In genomic region chr12:69238589-69239285, GRCh38 we compare ENCODE assay signal across 9 cellular contexts. TPM values are rescaled to one million over a fixed set of nuclear protein-coding genes. Genes with fewer than 3 reads are reported as not detected.
DNase-seq lines count a peak whose midpoint lies in the region; ATAC-seq, FAIRE-seq and TF ChIP-seq lines count a peak whose summit lies in the region.
"Had no signal": no experiment of that assay in that cellular context is flagged by ENCODE, and none has a peak within 500 bp of the region (broad histone marks: within the 10 kb centered on the region; RNA-seq: fewer than 3 reads in every experiment).

No MANE protein-coding gene starts in this region.

- H3K9me1 ChIP-seq in keratinocyte (ENCODE audit: control insufficient read depth, extremely low read depth, insufficient read depth, low read length) = peaks cover 5% of the 10 kb centered on the region

- H3K4me1 ChIP-seq in keratinocyte (ENCODE audit: control insufficient read depth, extremely low read depth, insufficient read depth, low read length) (peaks cover 23% of the 10 kb centered on the region), thyroid gland (peaks cover 21 to 22% of the 10 kb centered on the region in 2 donors)

- peaks cover 12% of the 10 kb centered on the region for H4K20me1 ChIP-seq in keratinocyte (ENCODE audit: control insufficient read depth, extremely low read depth, insufficient read depth, low read length)

- no peaks in the 10 kb centered on the region for H3K9me3 Mint-ChIP-seq in activated CD4-positive, alpha-beta memory T cell treated with anti-CD3 and anti-CD28 coated beads, Interleukin-2, amount 10 ng/mL, durations not matched to agents 7 days and 5 days

- peak overlapping the region; percentile 90 for H3K4me2 ChIP-seq in keratinocyte (ENCODE audit: control insufficient read depth, extremely low read depth, insufficient read depth, low read depth, low read length)

- no peaks in the 10 kb centered on the region for H3K36me3 ChIP-seq in GM06990 (ENCODE audit: control insufficient read depth, insufficient read depth, low read length)
- peaks cover 0 to 2% of the 10 kb centered on the region in 2 experiments for H3K36me3 ChIP-seq in keratinocyte (ENCODE audit: control insufficient read depth in 2 of 2, extremely low read depth in 1 of 2, insufficient read depth in 2 of 2, low read length in 2 of 2)
- no peaks in the 10 kb centered on the region for H3K36me3 ChIP-seq in thyroid gland

- TF ChIP-seq CTCF in GM06990 (IDR thresholded peaks at IDR 0.05; ENCODE audit: insufficient read depth, low read length, poor library complexity, severe bottlenecking) (no peak), keratinocyte (optimal IDR thresholded peaks at IDR 0.05 in 1 of 3, IDR thresholded peaks at IDR 0.05 in 1 of 3, conservative IDR thresholded peaks at IDR 0.05 in 1 of 3; ENCODE audit: extremely low read depth in 1 of 3, insufficient read depth in 2 of 3, low read length in 3 of 3) (no peak), thyroid gland (IDR thresholded peaks at IDR 0.05) (no peak)

- WGBS in thyroid gland, 2 donors = 24 to 25% methylated on average over 13 of the region's 13 CpGs

- H2AFZ ChIP-seq in keratinocyte (ENCODE audit: control insufficient read depth, low read length) = peak overlapping the region; percentile 92

- H3K27me3 ChIP-seq in GM06990 (replicated peaks; ENCODE audit: control insufficient read depth, insufficient read depth, low read length) = no peaks in the 10 kb centered on the region
- no peaks in the 10 kb centered on the region for H3K27me3 ChIP-seq in keratinocyte (ENCODE audit: control insufficient read depth, extremely low read depth, insufficient read depth, low read length)
- no peaks in the 10 kb centered on the region for H3K27me3 ChIP-seq in thyroid gland

- H3K9ac ChIP-seq in keratinocyte (ENCODE audit: control insufficient read depth, extremely low read depth, insufficient read depth, low read length) = peak overlapping the region; percentile 93

- no peaks in the 10 kb centered on the region for H3K9me3 ChIP-seq in keratinocyte (ENCODE audit: control insufficient read depth, low read depth, low read length)
- H3K9me3 ChIP-seq in thyroid gland = no peaks in the 10 kb centered on the region

- no peak for DNase-seq in GM06990 (ENCODE audit: extremely low read depth, insufficient read length)
- DNase-seq in activated CD4-positive, alpha-beta memory T cell treated with anti-CD3 and anti-CD28 coated beads, Interleukin-2, amount 10 ng/mL, durations not matched to agents 7 days and 5 days = no peak
- DNase-seq in keratinocyte (ENCODE audit: low read depth, low spot score) = no peak
- no peak for DNase-seq in thyroid gland
- no peak for DNase-seq in OCI-M2 (lab: John Stamatoyannopoulos, UW; ENCODE audit: unreplicated experiment)
- DNase-seq in OCI-M1 (lab: John Stamatoyannopoulos, UW) = no peak

- peaks cover 44% of the 10 kb centered on the region for H3K4me1 Mint-ChIP-seq in activated CD4-positive, alpha-beta memory T cell treated with anti-CD3 and anti-CD28 coated beads, Interleukin-2, amount 10 ng/mL, durations not matched to agents 7 days and 5 days

- H3K27me3 Mint-ChIP-seq in activated CD4-positive, alpha-beta memory T cell treated with anti-CD3 and anti-CD28 coated beads, Interleukin-2, amount 10 ng/mL, durations not matched to agents 7 days and 5 days = peaks cover 1% of the 10 kb centered on the region

- POLR2A ChIA-PET in activated CD4-positive, alpha-beta memory T cell treated with anti-CD3 and anti-CD28 coated beads, Interleukin-2, amount 10 ng/mL, durations not matched to agents 7 days and 5 days (lab: Charles Lee) = interaction anchor here (0.6 to 3.8 kb wide), 4 partner anchors 10 to 122 kb away, joined by 3 to 27 read pairs (median 3); no protein-coding TSS in a partner anchor

- CTCF ChIA-PET in activated CD4-positive, alpha-beta memory T cell treated with anti-CD3 and anti-CD28 coated beads, Interleukin-2, amount 10 ng/mL, durations not matched to agents 7 days and 5 days (lab: Charles Lee) = no interaction called here

- H3K4me3 ChIP-seq in GM06990 (replicated peaks; ENCODE audit: low read depth, low read length) (peak overlapping the region; percentile 56), keratinocyte (ENCODE audit: control insufficient read depth in 2 of 3, extremely low read depth in 1 of 3, insufficient read depth in 2 of 3, low read depth in 1 of 3, low read length in 3 of 3) (peak overlapping the region; percentile 50 to 92 (median 80)), thyroid gland (replicated peaks in 1 of 3) (peak overlapping the region in 2 of 3 donors; percentile 16 to 71)

- H3K4me3 Mint-ChIP-seq in activated CD4-positive, alpha-beta memory T cell treated with anti-CD3 and anti-CD28 coated beads, Interleukin-2, amount 10 ng/mL, durations not matched to agents 7 days and 5 days = peak overlapping the region; percentile 79

- dilution Hi-C loops in keratinocyte (cut with MboI; ENCODE audit: extremely low pct_ligation_motif_present, low sequenced_read_pairs) = no loop called here

- peak overlapping the region; percentile 33 for H3K27ac ChIP-seq in keratinocyte (ENCODE audit: control insufficient read depth, insufficient read depth, low read length)
- H3K27ac ChIP-seq in thyroid gland = peak overlapping the region; percentile 46 to 83 (median 72)

- peaks cover 42% of the 10 kb centered on the region for H3K79me2 ChIP-seq in keratinocyte (ENCODE audit: control insufficient read depth, insufficient read depth, low read length)

- intact Hi-C loops in thyroid gland (cut with DNase I) = no loop called here

- H3K36me3 Mint-ChIP-seq in activated CD4-positive, alpha-beta memory T cell treated with anti-CD3 and anti-CD28 coated beads, Interleukin-2, amount 10 ng/mL, durations not matched to agents 7 days and 5 days (ENCODE audit: low read depth) = peaks cover 22% of the 10 kb centered on the region

- TF ChIP-seq POLR2A in thyroid gland (IDR thresholded peaks at IDR 0.05) = no peak

- ATAC-seq in HG02798 (IDR thresholded peaks at IDR 0.05; ENCODE audit: poor library complexity, unreplicated experiment) = peak; percentile 2
- ATAC-seq in HG03469 (IDR thresholded peaks at IDR 0.05; ENCODE audit: unreplicated experiment) = no peak

- FAIRE-seq in keratinocyte (lab: Jason Lieb, UNC) = peak; percentile 39
- FAIRE-seq: TTC549 had no signal

- H3K27ac Mint-ChIP-seq in activated CD4-positive, alpha-beta memory T cell treated with anti-CD3 and anti-CD28 coated beads, Interleukin-2, amount 10 ng/mL, durations not matched to agents 7 days and 5 days = peak overlapping the region; percentile 91

RNA-seq across cellular contexts. Expression of gene CPSF6, which starts 0.6 kb away (rescaled TPM):
- 10 to 100 TPM; 89.9 to 91.6 TPM for total RNA-seq in activated CD4-positive, alpha-beta memory T cell treated with anti-CD3 and anti-CD28 coated beads, Interleukin-2, amount 10 ng/mL, durations not matched to agents 7 days and 5 days
- 34.4 to 59.5 TPM (median 45.0 TPM) in 3 replicates for polyA plus RNA-seq in keratinocyte
- 44.5 TPM for polyA plus RNA-seq in keratinocyte (2011; ENCODE audit: low read depth)
- 30.2 and 33.1 TPM in 2 replicates for polyA plus RNA-seq in keratinocyte (2011; cell fraction: cytosol; rRNA removed)
- 42.8 and 48.0 TPM in 2 replicates for polyA plus RNA-seq in keratinocyte (2011; cell fraction: nucleus; rRNA removed)
- polyA plus RNA-seq in keratinocyte (2012; ENCODE audit: low replicate concordance) = 36.0 and 59.8 TPM in 2 replicates
- polyA minus RNA-seq in keratinocyte = 32.5 to 42.5 TPM (median 35.6 TPM) in 3 replicates
- 22.3 TPM for polyA minus RNA-seq in keratinocyte (2011; cell fraction: cytosol; rRNA and poly(A)+ RNA removed)
- polyA minus RNA-seq in keratinocyte (2011; cell fraction: nucleus; rRNA and poly(A)+ RNA removed) = 17.5 and 29.9 TPM in 2 replicates
- 10 to 100 TPM; 49.1 to 75.8 (median 53.1) TPM for total RNA-seq in thyroid gland
